Comparison of ENCODE assay signal across 19 cellular contexts in genomic region chr10:3787816-3788215, GRCh38. TPM values are rescaled to one million over a fixed set of nuclear protein-coding genes. Genes with fewer than 3 reads are reported as not detected.
A peak's percentile ranks its signal among the peaks of the same experiment; 100 is the strongest.
DNase-seq lines count a peak whose midpoint lies in the region; ATAC-seq and TF ChIP-seq lines count a peak whose summit lies in the region.
"Had no signal": no experiment of that assay in that cellular context is flagged by ENCODE, and none has a peak within 500 bp of the region (broad histone marks: within the 10 kb centered on the region; RNA-seq: fewer than 3 reads in every experiment).

No MANE protein-coding gene starts in this region.

- peak overlapping the region in 2 of 8 donors; percentile 3 to 13 for H3K4me3 Mint-ChIP-seq in CD4-positive, alpha-beta memory T cell
- peak overlapping the region in 4 of 10 donors; percentile 12 to 79 (median 32) for H3K4me3 Mint-ChIP-seq in naive thymus-derived CD8-positive, alpha-beta T cell
- H3K4me3 Mint-ChIP-seq: activated CD8-positive, alpha-beta memory T cell treated with anti-CD3 and anti-CD28 coated beads, Interleukin-2, amount 10 ng/mL, durations not matched to agents 7 days and 5 days had no signal

- intact Hi-C loops in CD4-positive, alpha-beta memory T cell (cut with micrococcal nuclease) = loop anchor here (10.0 kb wide), 1 partner anchor 187 kb away; no protein-coding TSS in a partner anchor
- intact Hi-C loops in body of pancreas (cut with DNase I) = no loop called here

- no peak for TF ChIP-seq POLR2A in body of pancreas (IDR thresholded peaks at IDR 0.05)

- no peak for DNase-seq in AG04450 (ENCODE audit: low read depth, low spot score)
- DNase-seq in CD4-positive, alpha-beta memory T cell = no peak
- no peak for DNase-seq in body of pancreas
- no peak for DNase-seq in naive thymus-derived CD8-positive, alpha-beta T cell
- no peak for DNase-seq in NCI-H1417 (lab: John Stamatoyannopoulos, UW)
- DNase-seq in omental fat pad (ENCODE audit: low spot score) = no peak
- DNase-seq: activated CD8-positive, alpha-beta memory T cell treated with anti-CD3 and anti-CD28 coated beads, Interleukin-2, amount 10 ng/mL, durations not matched to agents 7 days and 5 days; brain microvascular endothelial cell; C1 segment of cervical spinal cord; heart right ventricle; KBM-7; NCI-H1048; NCI-H2107; NCI-H69; nucleus accumbens; stimulated activated CD4-positive, alpha-beta T cell treated with anti-CD3 and anti-CD28 coated beads, Interleukin-4, amount 100 ng/mL, for 24 hours; stimulated activated CD8-positive, alpha-beta memory T cell treated with anti-CD3 and anti-CD28 coated beads, Interleukin-4, amount 100 ng/mL, for 48 hours had no signal

- H3K9me3 ChIP-seq in AG04450 (ENCODE audit: control insufficient read depth, insufficient read depth, low read length) (peaks cover 4% of the 10 kb centered on the region), body of pancreas (no peaks in the 10 kb centered on the region)
- H3K9me3 ChIP-seq in CD4-positive, alpha-beta memory T cell (ENCODE audit: control insufficient read depth in 1 of 2, low read length in 2 of 2) = no peaks in the 10 kb centered on the region
- H3K9me3 ChIP-seq: thoracic aorta had no signal

- TF ChIP-seq CTCF in AG04450 (IDR thresholded peaks at IDR 0.05; ENCODE audit: low read depth, low read length) (no peak), body of pancreas (IDR thresholded peaks at IDR 0.05) (no peak), omental fat pad (IDR thresholded peaks at IDR 0.05) (no peak)

- H3K4me3 ChIP-seq in AG04450 (ENCODE audit: low read depth, low read length) = no peak overlapping the region
- no peak overlapping the region for H3K4me3 ChIP-seq in CD4-positive, alpha-beta memory T cell (ENCODE audit: low read length in 2 of 2)
- no peak overlapping the region for H3K4me3 ChIP-seq in body of pancreas
- H3K4me3 ChIP-seq: heart right ventricle, thoracic aorta had no signal

- peaks cover 0 to 2% of the 10 kb centered on the region in 2 donors for H3K27me3 Mint-ChIP-seq in CD4-positive, alpha-beta memory T cell
- no peaks in the 10 kb centered on the region for H3K27me3 Mint-ChIP-seq in naive thymus-derived CD8-positive, alpha-beta T cell
- H3K27me3 Mint-ChIP-seq: activated CD8-positive, alpha-beta memory T cell treated with anti-CD3 and anti-CD28 coated beads, Interleukin-2, amount 10 ng/mL, durations not matched to agents 7 days and 5 days had no signal

- H3K4me1 ChIP-seq in CD4-positive, alpha-beta memory T cell (ENCODE audit: insufficient read depth, low read length) = peaks cover 11% of the 10 kb centered on the region
- peaks cover 13% of the 10 kb centered on the region for H3K4me1 ChIP-seq in body of pancreas

- H3K36me3 Mint-ChIP-seq in CD4-positive, alpha-beta memory T cell = peaks cover 22 to 29% of the 10 kb centered on the region in 2 donors
- peaks cover 6 to 18% (median 8%) of the 10 kb centered on the region in 3 donors for H3K36me3 Mint-ChIP-seq in naive thymus-derived CD8-positive, alpha-beta T cell

- H3K27me3 ChIP-seq in AG04450 (ENCODE audit: control insufficient read depth, insufficient read depth, low read length) = no peaks in the 10 kb centered on the region
- no peaks in the 10 kb centered on the region for H3K27me3 ChIP-seq in CD4-positive, alpha-beta memory T cell (ENCODE audit: insufficient read depth, low read length)
- no peaks in the 10 kb centered on the region for H3K27me3 ChIP-seq in body of pancreas
- H3K27me3 ChIP-seq: brain microvascular endothelial cell, heart right ventricle had no signal

- POLR2A ChIA-PET in AG04450 (lab: Yijun Ruan, JAX) = no interaction called here
- POLR2A ChIA-PET in CD4-positive, alpha-beta memory T cell (lab: Charles Lee; ENCODE audit: partially characterized antibody) = interaction anchor here (0.7 to 4.4 kb wide), 6 partner anchors 9 to 343 kb away, joined by 3 to 27 read pairs (median 4); no protein-coding TSS in a partner anchor
- POLR2A ChIA-PET in naive thymus-derived CD8-positive, alpha-beta T cell (lab: Charles Lee) = interaction anchor here (0.7 to 1.3 kb wide), 3 partner anchors 12 to 36 kb away, joined by 3 to 4 read pairs (median 3); no protein-coding TSS in a partner anchor

- 73 to 76% methylated on average over 9 of the region's 9 CpGs for WGBS in body of pancreas, 2 donors

- H3K27ac Mint-ChIP-seq in CD4-positive, alpha-beta memory T cell = peak overlapping the region in 5 of 7 donors; percentile 18 to 99 (median 47)
- H3K27ac Mint-ChIP-seq in naive thymus-derived CD8-positive, alpha-beta T cell = peak overlapping the region in 6 of 10 donors; percentile 8 to 89 (median 43)
- H3K27ac Mint-ChIP-seq: activated CD8-positive, alpha-beta memory T cell treated with anti-CD3 and anti-CD28 coated beads, Interleukin-2, amount 10 ng/mL, durations not matched to agents 7 days and 5 days had no signal

- ATAC-seq in body of pancreas (no peak), omental fat pad (ENCODE audit: low FRiP score) (no peak), HG02970 (IDR thresholded peaks at IDR 0.05; ENCODE audit: low FRiP score, unreplicated experiment) (no peak)
- no peak for ATAC-seq in naive thymus-derived CD8-positive, alpha-beta T cell
- ATAC-seq: activated CD8-positive, alpha-beta memory T cell treated with anti-CD3 and anti-CD28 coated beads, Interleukin-2, amount 10 ng/mL, durations not matched to agents 7 days and 5 days; heart right ventricle had no signal

- no peaks in the 10 kb centered on the region for H3K36me3 ChIP-seq in CD4-positive, alpha-beta memory T cell (ENCODE audit: insufficient read depth, low read length)
- H3K36me3 ChIP-seq in body of pancreas (replicated peaks in 1 of 2; ENCODE audit: insufficient read depth in 1 of 2, low read depth in 2 of 2) = no peaks in the 10 kb centered on the region
- H3K36me3 ChIP-seq: thoracic aorta had no signal

- peaks cover 0 to 32% (median 9%) of the 10 kb centered on the region in 8 donors for H3K9me3 Mint-ChIP-seq in CD4-positive, alpha-beta memory T cell
- peaks cover 5 to 17% (median 9%) of the 10 kb centered on the region in 9 donors for H3K9me3 Mint-ChIP-seq in naive thymus-derived CD8-positive, alpha-beta T cell

- H3K4me1 Mint-ChIP-seq in CD4-positive, alpha-beta memory T cell = peaks cover 4 to 30% (median 12%) of the 10 kb centered on the region in 4 donors
- H3K4me1 Mint-ChIP-seq in naive thymus-derived CD8-positive, alpha-beta T cell = peaks cover 6 to 26% (median 16%) of the 10 kb centered on the region in 4 donors

- peak overlapping the region; percentile 1 for H3K27ac ChIP-seq in AG04450 (ENCODE audit: low read depth, low read length)
- H3K27ac ChIP-seq in CD4-positive, alpha-beta memory T cell (ENCODE audit: low read depth, low read length) = no peak overlapping the region
- H3K27ac ChIP-seq in body of pancreas = peak overlapping the region in 3 of 4 donors; percentile 100
- H3K27ac ChIP-seq: brain microvascular endothelial cell had no signal

- CTCF ChIA-PET in AG04450 (lab: Charles Lee) = no interaction called here
- CTCF ChIA-PET in CD4-positive, alpha-beta memory T cell (lab: Charles Lee; ENCODE audit: partially characterized antibody) = no interaction called here

RNA-seq across cellular contexts. Expression of gene KLF6, which starts 2.8 kb away (rescaled TPM):
- 46.1 and 47.2 TPM in 2 replicates for polyA plus RNA-seq in AG04450 (2011; rRNA removed)
- 243 and 375 TPM in 2 replicates for polyA minus RNA-seq in AG04450 (2011; rRNA and poly(A)+ RNA removed)
- total RNA-seq in CD4-positive, alpha-beta memory T cell = 100 to 1,000 TPM; 291 to 311 TPM
- polyA plus RNA-seq in CD4-positive, alpha-beta memory T cell = 100 to 1,000 TPM; 814 to 865 TPM
- total RNA-seq in body of pancreas (100 to 1,000 TPM in 1 of 2 donors, 10 to 100 TPM in 1; 92.1 to 294 TPM), omental fat pad (100 to 1,000 TPM; 185 to 404 (median 276) TPM)
- total RNA-seq in naive thymus-derived CD8-positive, alpha-beta T cell = 100 to 1,000 TPM; 147 to 155 TPM
- polyA plus RNA-seq in naive thymus-derived CD8-positive, alpha-beta T cell = 100 to 1,000 TPM; 106 to 294 (median 115) TPM
